Comparison of ENCODE assay signal across 3 cellular contexts in the genomic region with DNA sequence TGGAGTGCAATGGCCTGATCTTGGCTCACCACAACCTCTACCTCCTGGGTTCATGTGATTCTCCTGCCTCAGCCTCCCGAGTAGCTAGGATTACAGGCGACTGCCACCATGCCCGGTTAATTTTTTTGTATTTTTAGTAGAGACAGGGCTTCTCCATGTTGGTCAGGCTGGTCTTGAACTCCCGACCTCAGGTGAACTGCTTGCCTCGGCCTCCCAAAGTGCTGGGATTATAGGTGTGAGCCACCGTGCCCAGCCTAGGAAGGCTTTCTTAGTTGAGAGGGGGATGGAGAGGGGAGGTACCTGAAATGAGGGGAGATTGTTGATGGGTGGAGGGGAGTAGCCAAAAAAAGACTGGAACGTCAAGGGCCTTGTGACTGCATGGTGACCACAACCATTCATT. TPM values are rescaled to one million over a fixed set of nuclear protein-coding genes. Genes with fewer than 3 reads are reported as not detected.
"Had no signal": no experiment of that assay in that cellular context is flagged by ENCODE, and none has a peak within 500 bp of the region (broad histone marks: within the 10 kb centered on the region; RNA-seq: fewer than 3 reads in every experiment).

No MANE protein-coding gene starts in this region.

RNA-seq across cellular contexts. Expression of gene NPIPB15, which starts 37.8 kb away (rescaled TPM):
- total RNA-seq: activated CD8-positive, alpha-beta memory T cell treated with anti-CD3 and anti-CD28 coated beads for 36 hours; activated naive CD8-positive, alpha-beta T cell treated with anti-CD3 and anti-CD28 coated beads, Interleukin-2, amount 10 ng/mL, durations not matched to agents 7 days and 5 days; cardiac septum had no signal
